Comparison of ENCODE assay signal across 8 cellular contexts in the genomic region with DNA sequence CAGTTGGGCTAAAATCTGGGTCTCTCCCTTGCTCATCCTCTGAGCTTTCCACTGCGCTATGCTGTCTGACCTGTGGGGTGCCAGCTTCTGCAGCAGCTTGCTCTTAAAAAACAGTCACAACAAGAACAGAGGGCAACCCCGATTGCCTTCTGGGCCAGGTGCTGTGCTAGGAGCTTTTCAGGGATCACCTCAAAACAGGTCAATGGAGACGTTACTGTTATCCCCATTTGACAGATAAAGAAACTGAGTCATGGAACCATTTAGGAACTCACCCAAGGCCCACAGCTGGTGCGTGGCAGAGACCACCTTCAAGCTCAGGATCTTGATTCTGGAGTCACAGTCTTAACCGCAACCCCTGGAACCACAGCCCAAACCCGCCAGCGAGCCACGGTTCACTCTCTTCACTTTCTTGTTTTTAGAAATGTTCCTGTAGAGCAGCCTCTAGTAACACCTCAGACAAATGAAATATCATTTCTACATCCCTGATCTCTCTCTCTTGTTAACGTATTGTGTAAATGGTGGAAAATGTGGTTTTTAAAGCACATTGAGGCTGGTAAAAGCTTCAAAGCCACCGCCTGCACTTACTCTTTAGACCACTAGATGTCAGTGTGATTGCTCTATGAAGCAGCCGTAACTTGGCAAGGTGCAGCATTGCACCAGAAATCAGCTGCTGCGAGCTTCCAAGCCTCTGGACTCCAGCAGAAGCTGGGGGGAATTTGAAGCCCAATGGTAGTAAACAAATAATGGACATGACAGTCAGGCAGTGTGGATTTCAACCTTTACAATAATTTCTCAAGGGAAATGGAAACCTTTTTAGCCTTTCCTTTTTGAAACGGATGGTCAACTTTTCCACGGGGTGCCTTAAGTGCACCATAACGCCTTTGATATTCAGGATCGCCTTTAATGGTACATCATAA. TPM values are rescaled to one million over a fixed set of nuclear protein-coding genes. Genes with fewer than 3 reads are reported as not detected.
A peak's percentile ranks its signal among the peaks of the same experiment; 100 is the strongest.
DNase-seq lines count a peak whose midpoint lies in the region; ATAC-seq and TF ChIP-seq lines count a peak whose summit lies in the region.

No MANE protein-coding gene starts in this region.

- H3K9me2 ChIP-seq in SU-DHL-6 (replicated peaks; ENCODE audit: insufficient read depth, low read length), result no peaks in the 10 kb centered on the region

- no peak overlapping the region for H3K27ac ChIP-seq in SU-DHL-6 (ENCODE audit: low read depth, low read length)
- H3K27ac ChIP-seq in cardiac muscle cell, result no peak overlapping the region

- H3K9ac ChIP-seq in SU-DHL-6 (ENCODE audit: low read length), result no peak overlapping the region

- POLR2A ChIA-PET in activated naive CD8-positive, alpha-beta T cell treated with anti-CD3 and anti-CD28 coated beads, Interleukin-2, amount 10 ng/mL, durations not matched to agents 7 days and 5 days (lab: Charles Lee), result interaction anchor here (0.7 to 4.1 kb wide), 15 partner anchors 9 to 97 kb away, joined by 3 to 45 read pairs (median 6); no protein-coding TSS in a partner anchor

- no peaks in the 10 kb centered on the region for H3K36me3 ChIP-seq in SU-DHL-6 (ENCODE audit: low read length)
- H3K36me3 ChIP-seq in cardiac muscle cell, result no peaks in the 10 kb centered on the region

- no peaks in the 10 kb centered on the region for H3K27me3 ChIP-seq in SU-DHL-6 (ENCODE audit: low read length)
- no peaks in the 10 kb centered on the region for H3K27me3 ChIP-seq in cardiac muscle cell

- H3K27ac Mint-ChIP-seq in HFFc6, result no peak overlapping the region
- peak overlapping the region; percentile 98 for H3K27ac Mint-ChIP-seq in activated naive CD8-positive, alpha-beta T cell treated with anti-CD3 and anti-CD28 coated beads, Interleukin-2, amount 10 ng/mL, durations not matched to agents 7 days and 5 days

- no peaks in the 10 kb centered on the region for H3K9me3 Mint-ChIP-seq in HFFc6
- no peaks in the 10 kb centered on the region for H3K9me3 Mint-ChIP-seq in activated naive CD8-positive, alpha-beta T cell treated with anti-CD3 and anti-CD28 coated beads, Interleukin-2, amount 10 ng/mL, durations not matched to agents 7 days and 5 days

- peak; percentile 65 for ATAC-seq in activated naive CD8-positive, alpha-beta T cell treated with anti-CD3 and anti-CD28 coated beads, Interleukin-2, amount 10 ng/mL, durations not matched to agents 7 days and 5 days (ENCODE audit: low read depth)
- no peak for ATAC-seq in GM21825 (IDR thresholded peaks at IDR 0.05; ENCODE audit: unreplicated experiment)

- no peak overlapping the region for H2AFZ ChIP-seq in SU-DHL-6 (ENCODE audit: low read depth, low read length, severe bottlenecking)

- no peaks in the 10 kb centered on the region for H3F3A ChIP-seq in SU-DHL-6 (ENCODE audit: insufficient read depth)

- no peaks in the 10 kb centered on the region for H4K20me1 ChIP-seq in SU-DHL-6 (ENCODE audit: low read depth, low read length)

- no peaks in the 10 kb centered on the region for H3K9me3 ChIP-seq in SU-DHL-6 (ENCODE audit: insufficient read depth, low read length)
- no peaks in the 10 kb centered on the region for H3K9me3 ChIP-seq in cardiac muscle cell (ENCODE audit: low read depth)

- intact Hi-C loops in posterior vena cava (cut with DNase I), result loop anchor here (10.0 kb wide), 2 partner anchors 327 to 347 kb away; no protein-coding TSS in a partner anchor

- H3K79me2 ChIP-seq in SU-DHL-6 (ENCODE audit: insufficient read depth, low read length), result no peaks in the 10 kb centered on the region

- peak; percentile 74 for DNase-seq in HFFc6
- DNase-seq in NCI-H1105 (lab: John Stamatoyannopoulos, UW), result peak; percentile 36
- peak; percentile 78 for DNase-seq in activated naive CD8-positive, alpha-beta T cell treated with anti-CD3 and anti-CD28 coated beads, Interleukin-2, amount 10 ng/mL, durations not matched to agents 7 days and 5 days
- peak; percentile 77 to 90 for DNase-seq in cardiac muscle cell (ENCODE audit: low read depth in 1 of 2, low spot score in 1 of 2)
- peak; percentile 88 for DNase-seq in posterior vena cava (ENCODE audit: low spot score)

- no peak overlapping the region for H3K4me3 Mint-ChIP-seq in HFFc6
- peak overlapping the region; percentile 94 for H3K4me3 Mint-ChIP-seq in activated naive CD8-positive, alpha-beta T cell treated with anti-CD3 and anti-CD28 coated beads, Interleukin-2, amount 10 ng/mL, durations not matched to agents 7 days and 5 days

- H3K4me1 Mint-ChIP-seq in HFFc6 (ENCODE audit: low read depth), result peaks cover 52% of the 10 kb centered on the region
- peaks cover 46% of the 10 kb centered on the region for H3K4me1 Mint-ChIP-seq in activated naive CD8-positive, alpha-beta T cell treated with anti-CD3 and anti-CD28 coated beads, Interleukin-2, amount 10 ng/mL, durations not matched to agents 7 days and 5 days

- H3K4me2 ChIP-seq in SU-DHL-6 (ENCODE audit: low read depth, low read length, poor library complexity, severe bottlenecking), result no peak overlapping the region

- TF ChIP-seq CTCF in GM12801 (IDR thresholded peaks at IDR 0.05; ENCODE audit: extremely low read depth, insufficient read length) (peak; percentile 64), HFFc6 (IDR thresholded peaks at IDR 0.05) (peak; percentile 98), SU-DHL-6 (IDR thresholded peaks at IDR 0.05; ENCODE audit: insufficient read depth, low read length, poor library complexity, severe bottlenecking) (peak; percentile 69), cardiac muscle cell (IDR thresholded peaks at IDR 0.05; ENCODE audit: low read depth, low read length) (peak; percentile 93)

- H3K4me3 ChIP-seq in SU-DHL-6 (ENCODE audit: insufficient read depth, low read length, poor library complexity, severe bottlenecking) (no peak overlapping the region), cardiac muscle cell (no peak overlapping the region)

- no peaks in the 10 kb centered on the region for H3K4me1 ChIP-seq in cardiac muscle cell (ENCODE audit: low read depth)

- no peaks in the 10 kb centered on the region; the same call in 1 of the 2 replicates for H3K27me3 Mint-ChIP-seq in HFFc6 (ENCODE audit: insufficient read depth)
- no peaks in the 10 kb centered on the region for H3K27me3 Mint-ChIP-seq in activated naive CD8-positive, alpha-beta T cell treated with anti-CD3 and anti-CD28 coated beads, Interleukin-2, amount 10 ng/mL, durations not matched to agents 7 days and 5 days

- H3K36me3 Mint-ChIP-seq in HFFc6 (ENCODE audit: low read depth), result no peaks in the 10 kb centered on the region
- peaks cover 1% of the 10 kb centered on the region for H3K36me3 Mint-ChIP-seq in activated naive CD8-positive, alpha-beta T cell treated with anti-CD3 and anti-CD28 coated beads, Interleukin-2, amount 10 ng/mL, durations not matched to agents 7 days and 5 days

RNA-seq across cellular contexts. Expression of gene FYB1, which starts 1.7 kb away (rescaled TPM):
- 1 to 10 TPM in 2 of 6 experiments, under 1 TPM in 4; 0.32 to 1.7 (median 0.49) TPM for total RNA-seq in HFFc6 (2021; fragmentation: NEBNext Ultra II Directional; extraction: Animal tissue kit (Norgen Biotek cat#: 25700))
- total RNA-seq in activated naive CD8-positive, alpha-beta T cell treated with anti-CD3 and anti-CD28 coated beads, Interleukin-2, amount 10 ng/mL, durations not matched to agents 7 days and 5 days, result 100 to 1,000 TPM; 355 to 358 TPM
- 0.42 TPM in 1 of 2 replicates, not detected in the other for total RNA-seq in cardiac muscle cell
- polyA plus RNA-seq in cardiac muscle cell, result not detected in 2 replicates
- 10 to 100 TPM; 10.1 to 26.0 TPM for total RNA-seq in posterior vena cava

Comparison
In these comparisons a context has a peak if more than half of its experiments do, and no peak if none do; other contexts are left out.
1. DNase-seq: peak in every context shown above with its lines; median percentile 88 in posterior vena cava; 84 in cardiac muscle cell; 78 in activated naive CD8-positive, alpha-beta T cell treated with anti-CD3 and anti-CD28 coated beads, Interleukin-2, amount 10 ng/mL, durations not matched to agents 7 days and 5 days; 74 in HFFc6; 36 in NCI-H1105.
2. RNA of gene FYB1, which starts 1.7 kb away (total RNA-seq): 355 to 358 TPM in activated naive CD8-positive, alpha-beta T cell treated with anti-CD3 and anti-CD28 coated beads, Interleukin-2, amount 10 ng/mL, durations not matched to agents 7 days and 5 days; 10.1 to 26.0 TPM in posterior vena cava, 0.32 to 1.7 TPM in HFFc6 and 0.42 TPM in cardiac muscle cell; every median in the first group is over 10 times any median in the second.
3. Peak in every context shown above with its lines, with median percentiles within 50 percentile points of each other: CTCF ChIP-seq.